Comparison of ENCODE assay signal across 15 cellular contexts in the genomic region with DNA sequence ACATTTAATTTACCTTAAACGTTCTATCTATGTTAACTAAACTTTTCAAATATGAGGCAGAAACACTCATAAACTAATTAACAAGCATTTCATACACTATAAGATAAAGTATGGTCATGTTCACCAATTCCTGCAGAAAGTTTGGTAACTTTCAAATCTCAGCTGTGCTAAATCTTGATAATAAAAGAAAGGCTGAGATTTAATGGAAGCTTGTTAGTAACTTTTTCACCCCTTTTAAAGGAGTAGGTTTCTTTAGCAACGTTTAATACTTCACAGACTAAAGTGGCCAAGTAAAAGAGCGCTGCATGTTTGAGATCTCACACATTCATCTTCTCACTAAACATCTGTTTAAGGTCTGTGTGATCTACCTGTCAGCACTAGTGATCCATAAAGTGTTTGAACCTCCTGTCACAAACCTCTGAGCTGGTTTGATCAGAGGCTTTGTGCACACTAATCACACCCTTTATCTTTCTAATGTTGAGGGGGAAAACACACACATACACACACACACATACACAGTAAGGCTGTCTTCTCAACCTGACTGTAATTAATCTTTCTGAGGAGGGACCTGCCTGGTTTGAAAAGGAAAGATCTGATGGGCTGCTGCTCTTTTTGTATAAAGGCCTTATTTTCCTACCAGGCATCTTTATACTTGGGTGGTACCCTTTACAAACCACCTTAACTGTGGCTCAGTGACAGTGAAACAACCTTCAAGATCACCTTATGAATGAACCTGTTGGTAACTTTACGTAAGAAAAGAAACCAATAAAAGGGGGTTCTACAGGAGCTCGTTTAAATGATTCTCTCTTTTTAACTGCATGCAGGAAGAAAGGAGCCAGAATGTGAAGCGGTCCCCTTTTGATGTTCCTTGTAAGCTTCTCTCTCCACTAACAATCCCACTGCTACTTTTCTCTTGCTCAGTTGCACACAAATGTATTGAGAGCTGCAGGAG.
DNase-seq lines count a peak whose midpoint lies in the region; ATAC-seq and TF ChIP-seq lines count a peak whose summit lies in the region.
"Had no signal": no experiment of that assay in that cellular context is flagged by ENCODE, and none has a peak within 500 bp of the region (broad histone marks: within the 10 kb centered on the region; RNA-seq: fewer than 3 reads in every experiment).

No MANE protein-coding gene starts in this region.

- no CpG with 5 or more reads among the region's 6 CpGs for WGBS in H9 (ENCODE audit: extremely low coverage, insufficient read length, low lambda C conversion rate)

- H4K20me1 ChIP-seq in H9 (ENCODE audit: control insufficient read depth, insufficient read depth, insufficient read length) (no peaks in the 10 kb centered on the region), neural progenitor cell (ENCODE audit: low read depth) (peaks cover 14% of the 10 kb centered on the region)

- no peak overlapping the region for H2BK15ac ChIP-seq in H9 (ENCODE audit: low read depth, low read length)

- H3K27ac ChIP-seq in H9 (ENCODE audit: insufficient read length, low read depth, low read length) = no peak overlapping the region
- peak overlapping the region; percentile 32 for H3K27ac ChIP-seq in neural progenitor cell

- TF ChIP-seq CTCF in H9 (conservative IDR thresholded peaks at IDR 0.05) (no peak), neural progenitor cell (IDR thresholded peaks at IDR 0.05) (no peak)

- no peak overlapping the region for H3K18ac ChIP-seq in H9 (ENCODE audit: insufficient read length, low read depth, low read length)

- no peak overlapping the region for H3K4ac ChIP-seq in H9 (ENCODE audit: low read depth, low read length)

- H3K27ac Mint-ChIP-seq in H9 (peak overlapping the region in 1 of 3 experiments; percentile 80; a peak in 2 of 7 replicates), neural progenitor cell (peak overlapping the region; percentile 26)
- H3K27ac Mint-ChIP-seq: CD8-positive, alpha-beta T cell had no signal

- H3K4me3 Mint-ChIP-seq in H9 (no peak overlapping the region), neural progenitor cell (peak overlapping the region; percentile 43)
- H3K4me3 Mint-ChIP-seq: CD8-positive, alpha-beta T cell had no signal

- no peak overlapping the region for H4K91ac ChIP-seq in H9 (ENCODE audit: insufficient read length, low read depth, low read length)

- H3K14ac ChIP-seq in H9 (ENCODE audit: insufficient read depth, low read length) = no peak overlapping the region

- no peak overlapping the region for H3T11ph ChIP-seq in H9 (ENCODE audit: low read length)

- H4K5ac ChIP-seq in H9 (ENCODE audit: insufficient read length, low read depth, low read length) = no peak overlapping the region

- no peak overlapping the region for H4K8ac ChIP-seq in H9 (replicated peaks; ENCODE audit: insufficient read length, low read depth, low read length)

- no peaks in the 10 kb centered on the region for H3K79me1 ChIP-seq in H9 (ENCODE audit: insufficient read depth, low read depth, low read length, poor library complexity, severe bottlenecking)

- H3K9me3 Mint-ChIP-seq in H9 (peaks cover 0 to under 1% of the 10 kb centered on the region in 2 experiments; a peak in 1 of 5 replicates), neural progenitor cell (no peaks in the 10 kb centered on the region)

- H2AK5ac ChIP-seq in H9 (ENCODE audit: insufficient read length, low read length) = no peak overlapping the region

- H3K27me3 ChIP-seq in H9 (ENCODE audit: insufficient read depth, low read length) (no peaks in the 10 kb centered on the region), neural progenitor cell (no peaks in the 10 kb centered on the region)
- H3K27me3 ChIP-seq: BE2C had no signal

- no peak overlapping the region for H3K4me2 ChIP-seq in H9 (ENCODE audit: insufficient read depth, insufficient read length, low read length)
- peak overlapping the region; percentile 55 for H3K4me2 ChIP-seq in neural progenitor cell

- H2BK120ac ChIP-seq in H9 (ENCODE audit: low read depth, low read length, poor library complexity, severe bottlenecking) = no peak overlapping the region

- H3F3A ChIP-seq in neural progenitor cell (ENCODE audit: low read depth) = peaks cover 41% of the 10 kb centered on the region

- peak overlapping the region; percentile 23 for H3K4me3 ChIP-seq in neural progenitor cell

- no peak overlapping the region for H2BK12ac ChIP-seq in H9 (ENCODE audit: insufficient read length, low read depth, low read length)

- H3K4me1 ChIP-seq in H9 (ENCODE audit: insufficient read depth, low read length) (peaks cover 3% of the 10 kb centered on the region; the same call in 1 of the 2 replicates), neural progenitor cell (peaks cover 55% of the 10 kb centered on the region)
- H3K4me1 ChIP-seq: BE2C had no signal

- no peaks in the 10 kb centered on the region for H3K36me3 Mint-ChIP-seq in H9 (ENCODE audit: insufficient read depth in 1 of 3, low read depth in 3 of 3)
- no peaks in the 10 kb centered on the region for H3K36me3 Mint-ChIP-seq in neural progenitor cell
- H3K36me3 Mint-ChIP-seq: CD8-positive, alpha-beta T cell had no signal

- no peak overlapping the region for H2BK20ac ChIP-seq in H9 (ENCODE audit: low read depth, low read length, poor library complexity, severe bottlenecking)

- H3K36me3 ChIP-seq in neural progenitor cell = no peaks in the 10 kb centered on the region
- H3K36me3 ChIP-seq: BE2C had no signal

- no peak overlapping the region for H3K23ac ChIP-seq in H9 (ENCODE audit: insufficient read length, low read depth, low read length)

- H3K79me2 ChIP-seq in H9 (ENCODE audit: insufficient read depth, low read length) (no peaks in the 10 kb centered on the region), neural progenitor cell (ENCODE audit: low read depth) (peaks cover 3% of the 10 kb centered on the region)

- no peak for ATAC-seq in HG03521 (IDR thresholded peaks at IDR 0.05; ENCODE audit: unreplicated experiment)
- ATAC-seq: CD8-positive, alpha-beta T cell; HCT116 had no signal

- H3K9me3 ChIP-seq in H9 (ENCODE audit: control insufficient read depth, low read depth, low read length) = no peaks in the 10 kb centered on the region
- no peaks in the 10 kb centered on the region for H3K9me3 ChIP-seq in neural progenitor cell (ENCODE audit: low read depth)
- H3K9me3 ChIP-seq: BE2C had no signal

- H2AFZ ChIP-seq in H9 (ENCODE audit: low read length) (no peak overlapping the region), neural progenitor cell (replicated peaks) (no peak overlapping the region)

- H3K23me2 ChIP-seq in H9 (ENCODE audit: insufficient read length, low read depth, low read length, poor library complexity, severe bottlenecking) = no peaks in the 10 kb centered on the region

- no peak overlapping the region for H3K56ac ChIP-seq in H9 (ENCODE audit: insufficient read length, low read depth, low read length)

- no peaks in the 10 kb centered on the region for H3K27me3 Mint-ChIP-seq in H9 (ENCODE audit: low read depth)
- H3K27me3 Mint-ChIP-seq in neural progenitor cell (ENCODE audit: insufficient read depth, low read depth) = peaks cover under 1% of the 10 kb centered on the region

- H3K4me1 Mint-ChIP-seq in H9 (peaks cover 25% of the 10 kb centered on the region in 2 experiments), neural progenitor cell (peaks cover 29% of the 10 kb centered on the region)

- DNase-seq in H9 (peak; percentile 29), NCI-H69 (lab: John Stamatoyannopoulos, UW) (peak; percentile 81), iPS DF 19.7 (ENCODE audit: low read depth, low spot score) (peak; percentile 48), neural progenitor cell (ENCODE audit: low spot score) (peak; percentile 66), DMS153 (lab: John Stamatoyannopoulos, UW) (no peak)
- DNase-seq in activated effector memory CD4-positive, alpha-beta T cell treated with Interleukin-2 at 50 U/mL for 16 hours = no peak
- DNase-seq: BE2C; CD8-positive, alpha-beta T cell; KBM-7; NCI-H1436 treated with DMSO at 0.1 percent for 48 hours; NCI-H2081 treated with DMSO at 0.1 percent for 48 hours; NCI-H446 treated with DMSO at 0.1 percent for 48 hours; SHP77 treated with DMSO at 0.1 percent for 48 hours had no signal

- H2BK5ac ChIP-seq in H9 (ENCODE audit: insufficient read length, low read length) = no peak overlapping the region

- no peak overlapping the region for H3K9ac ChIP-seq in H9 (ENCODE audit: extremely low read depth, insufficient read length, low read length)
- H3K9ac ChIP-seq in neural progenitor cell = no peak overlapping the region

Comparison
In these comparisons a context has a peak if more than half of its experiments do, and no peak if none do; other contexts are left out.
1. DNase-seq: peak in H9 (single experiment), NCI-H69 (single experiment), iPS DF 19.7 (single experiment) and neural progenitor cell (single experiment); none in activated effector memory CD4-positive, alpha-beta T cell treated with Interleukin-2 at 50 U/mL for 16 hours (single experiment) and DMS153 (single experiment).